In the genomic region with DNA sequence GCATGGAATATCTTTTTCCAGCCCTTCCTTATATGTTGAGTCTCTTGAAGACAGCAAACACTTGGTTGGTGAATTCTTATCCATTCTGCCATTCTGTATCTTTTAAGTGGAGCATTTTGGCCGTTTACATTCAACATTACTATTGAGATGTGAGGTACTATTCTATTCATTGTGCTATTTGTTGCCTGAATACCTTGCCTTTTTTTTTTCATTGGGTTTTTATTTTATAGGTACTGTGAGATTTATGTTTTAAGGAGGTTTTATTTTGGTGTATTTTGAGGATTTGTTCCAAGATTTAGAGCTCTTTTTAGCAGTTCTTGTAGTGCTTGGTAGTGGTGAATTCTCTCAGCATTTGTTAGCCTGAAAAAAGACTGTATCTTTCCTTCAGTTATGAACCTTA, we compare ENCODE assay signal across 40 cellular contexts.
"Had no signal": no experiment of that assay in that cellular context is flagged by ENCODE, and none has a peak within 500 bp of the region (broad histone marks: within the 10 kb centered on the region; RNA-seq: fewer than 3 reads in every experiment).

No MANE protein-coding gene starts in this region.

- H3K9me3 ChIP-seq: breast epithelium had no signal

- ATAC-seq: activated naive CD4-positive, alpha-beta T cell treated with anti-CD3 and anti-CD28 coated beads, Interleukin-2, amount 50 U/mL, for 72 hours; activated naive CD8-positive, alpha-beta T cell treated with anti-CD3 and anti-CD28 coated beads, Interleukin-2, amount 50 U/mL, for 24 hours; activated T-cell treated with anti-CD3 and anti-CD28 coated beads, Interleukin-2, amount 50 U/mL, for 4 hours; activated T-cell treated with anti-CD3 and anti-CD28 coated beads, Interleukin-2, amount 50 U/mL, for 72 hours; activated T-helper 17 cell treated with anti-CD3 and anti-CD28 coated beads, Interleukin-2, amount 50 U/mL, for 72 hours; body of pancreas had no signal

- H3K4me3 Mint-ChIP-seq: activated naive CD4-positive, alpha-beta T cell treated with anti-CD3 and anti-CD28 coated beads for 36 hours; activated naive CD4-positive, alpha-beta T cell treated with anti-CD3 and anti-CD28 coated beads, Interleukin-2, amount 10 ng/mL, durations not matched to agents 7 days and 5 days; activated naive CD4-positive, alpha-beta T cell treated with anti-CD3 and anti-CD28 coated beads, Interleukin-2, amount 50 U/mL, for 24 hours; activated naive CD8-positive, alpha-beta T cell; activated naive CD8-positive, alpha-beta T cell treated with anti-CD3 and anti-CD28 coated beads for 36 hours; activated naive CD8-positive, alpha-beta T cell treated with anti-CD3 and anti-CD28 coated beads, Interleukin-2, amount 10 ng/mL, durations not matched to agents 7 days and 5 days; activated naive CD8-positive, alpha-beta T cell treated with anti-CD3 and anti-CD28 coated beads, Interleukin-2, amount 50 U/mL, for 24 hours; activated T-cell treated with anti-CD3 and anti-CD28 coated beads, Interleukin-2, amount 50 U/mL, for 24 hours; activated T-cell treated with anti-CD3 and anti-CD28 coated beads, Interleukin-2, amount 50 U/mL, for 4 hours; activated T-cell treated with anti-CD3 and anti-CD28 coated beads, Interleukin-2, amount 50 U/mL, for 72 hours; activated T-helper 1 cell treated with anti-CD3 and anti-CD28 coated beads, Interleukin-12 subunit alpha, Interleukin-12 subunit beta, Interleukin-2, Interleukin-4 antibody, amounts not matched to agents 30 ng/mL and 10 ng/mL and 1 ng/mL, durations not matched to agents 14 hours and 24 hours and 36 hours; activated T-helper 17 cell treated with anti-CD3 and anti-CD28 coated beads, Interleukin-2, amount 50 U/mL, for 72 hours; central memory CD8-positive, alpha-beta T cell had no signal

- DNase-seq: activated effector memory CD4-positive, alpha-beta T cell treated with anti-CD3 and anti-CD28 coated beads, Interleukin-2, amount 50 U/mL, for 16 hours; activated effector memory CD4-positive, alpha-beta T cell treated with Interleukin-2 at 50 U/mL for 16 hours; activated gamma-delta T cell; activated gamma-delta T cell treated with Interleukin-2 at 50 U/mL for 16 hours; activated naive CD4-positive, alpha-beta T cell; activated naive CD4-positive, alpha-beta T cell treated with anti-CD3 and anti-CD28 coated beads for 36 hours; activated naive CD4-positive, alpha-beta T cell treated with anti-CD3 and anti-CD28 coated beads, Interleukin-2, amount 10 ng/mL, durations not matched to agents 7 days and 5 days; activated naive CD4-positive, alpha-beta T cell treated with anti-CD3 and anti-CD28 coated beads, Interleukin-2, amount 50 U/mL, for 16 hours; activated naive CD4-positive, alpha-beta T cell treated with Interleukin-2 at 50 U/mL for 16 hours; activated naive CD8-positive, alpha-beta T cell treated with anti-CD3 and anti-CD28 coated beads for 36 hours; activated naive CD8-positive, alpha-beta T cell treated with anti-CD3 and anti-CD28 coated beads, Interleukin-2, amount 10 ng/mL, durations not matched to agents 7 days and 5 days; activated naive CD8-positive, alpha-beta T cell treated with anti-CD3 and anti-CD28 coated beads, Interleukin-2, amount 50 U/mL, for 24 hours; activated T-cell treated with anti-CD3 and anti-CD28 coated beads, Interleukin-2, amount 50 U/mL, for 24 hours; activated T-cell treated with anti-CD3 and anti-CD28 coated beads, Interleukin-2, amount 50 U/mL, for 4 hours; activated T-cell treated with anti-CD3 and anti-CD28 coated beads, Interleukin-2, amount 50 U/mL, for 48 hours; activated T-cell treated with anti-CD3 and anti-CD28 coated beads, Interleukin-2, amount 50 U/mL, for 72 hours; adrenal gland; amniotic stem cell; amygdala; anterior cingulate cortex; aorta; body of pancreas; brain microvascular endothelial cell; caudate nucleus; central memory CD4-positive, alpha-beta T cell; cerebellar nuclear complex had no signal

- H3K27ac Mint-ChIP-seq: activated naive CD4-positive, alpha-beta T cell treated with anti-CD3 and anti-CD28 coated beads for 36 hours; activated naive CD4-positive, alpha-beta T cell treated with anti-CD3 and anti-CD28 coated beads, Interleukin-2, amount 10 ng/mL, durations not matched to agents 7 days and 5 days; activated naive CD4-positive, alpha-beta T cell treated with anti-CD3 and anti-CD28 coated beads, Interleukin-2, amount 50 U/mL, for 24 hours; activated naive CD4-positive, alpha-beta T cell treated with anti-CD3 and anti-CD28 coated beads, Interleukin-2, amount 50 U/mL, for 72 hours; activated naive CD8-positive, alpha-beta T cell; activated naive CD8-positive, alpha-beta T cell treated with anti-CD3 and anti-CD28 coated beads for 36 hours; activated naive CD8-positive, alpha-beta T cell treated with anti-CD3 and anti-CD28 coated beads, Interleukin-2, amount 10 ng/mL, durations not matched to agents 7 days and 5 days; activated naive CD8-positive, alpha-beta T cell treated with anti-CD3 and anti-CD28 coated beads, Interleukin-2, amount 50 U/mL, for 24 hours; activated T-cell treated with anti-CD3 and anti-CD28 coated beads, Interleukin-2, amount 50 U/mL, for 24 hours; activated T-cell treated with anti-CD3 and anti-CD28 coated beads, Interleukin-2, amount 50 U/mL, for 72 hours; activated T-helper 1 cell treated with anti-CD3 and anti-CD28 coated beads, Interleukin-12 subunit alpha, Interleukin-12 subunit beta, Interleukin-2, Interleukin-4 antibody, amounts not matched to agents 30 ng/mL and 10 ng/mL and 1 ng/mL, durations not matched to agents 14 hours and 24 hours and 36 hours; activated T-helper 17 cell treated with anti-CD3 and anti-CD28 coated beads, Interleukin-2, amount 50 U/mL, for 72 hours; activated T-helper 2 cell treated with anti-CD3 and anti-CD28 coated beads, Interferon-gamma antibody, Interleukin-2, Interleukin-4, amounts not matched to agents 10 μg/mL and 5 μg/mL and 100 μg/mL, durations not matched to agents 14 hours and 24 hours and 36 hours; brain had no signal

- H3K27ac ChIP-seq: adrenal gland, ascending aorta, body of pancreas, brain microvascular endothelial cell, breast epithelium, cardiac muscle cell had no signal

- H3K27me3 Mint-ChIP-seq: activated naive CD4-positive, alpha-beta T cell treated with anti-CD3 and anti-CD28 coated beads, Interleukin-2, amount 50 U/mL, for 24 hours; activated naive CD8-positive, alpha-beta T cell; activated naive CD8-positive, alpha-beta T cell treated with anti-CD3 and anti-CD28 coated beads for 36 hours; activated naive CD8-positive, alpha-beta T cell treated with anti-CD3 and anti-CD28 coated beads, Interleukin-2, amount 10 ng/mL, durations not matched to agents 7 days and 5 days; activated naive CD8-positive, alpha-beta T cell treated with anti-CD3 and anti-CD28 coated beads, Interleukin-2, amount 50 U/mL, for 24 hours; activated T-cell treated with anti-CD3 and anti-CD28 coated beads, Interleukin-2, amount 50 U/mL, for 24 hours; activated T-helper 17 cell treated with anti-CD3 and anti-CD28 coated beads, Interleukin-2, amount 50 U/mL, for 72 hours; central memory CD8-positive, alpha-beta T cell had no signal

- H3K4me3 ChIP-seq: adrenal gland, ascending aorta, body of pancreas, breast epithelium, cardiac muscle cell had no signal

- FAIRE-seq: astrocyte, bronchial epithelial cell, colon had no signal

- H3K27me3 ChIP-seq: adrenal gland, ascending aorta, body of pancreas, brain microvascular endothelial cell, breast epithelium, cardiac muscle cell had no signal

- H3K4me1 ChIP-seq: ascending aorta, body of pancreas, breast epithelium had no signal

- H3K36me3 ChIP-seq: adrenal gland, ascending aorta, brain microvascular endothelial cell, breast epithelium, cardiac muscle cell had no signal
